Comparison of ENCODE assay signal across 8 cellular contexts in the genomic region with DNA sequence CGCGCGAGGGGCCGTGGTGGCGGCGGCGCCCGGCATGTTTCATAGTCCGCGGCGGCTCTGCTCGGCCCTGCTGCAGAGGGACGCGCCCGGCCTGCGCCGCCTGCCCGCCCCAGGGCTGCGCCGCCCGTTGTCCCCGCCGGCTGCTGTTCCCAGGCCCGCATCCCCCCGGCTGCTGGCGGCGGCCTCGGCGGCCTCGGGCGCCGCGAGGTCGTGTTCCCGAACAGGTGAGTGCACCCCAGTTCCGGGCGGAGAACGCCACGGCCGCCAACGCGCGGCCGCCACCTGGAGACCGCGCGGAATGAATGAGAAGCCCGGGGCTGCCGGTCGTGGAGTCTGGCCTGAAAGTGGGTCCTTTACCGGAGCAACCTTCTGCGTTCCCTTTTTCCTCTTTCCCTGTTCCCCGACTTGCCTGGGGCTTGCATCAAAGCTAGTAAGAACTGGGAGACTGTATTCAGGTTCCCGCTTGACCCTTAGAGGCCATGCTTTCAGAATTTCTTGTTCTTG. TPM values are rescaled to one million over a fixed set of nuclear protein-coding genes. Genes with fewer than 3 reads are reported as not detected.
DNase-seq lines count a peak whose midpoint lies in the region; ATAC-seq and TF ChIP-seq lines count a peak whose summit lies in the region.

No MANE protein-coding gene starts in this region.

- intact Hi-C loops in Calu3 (cut with micrococcal nuclease; ENCODE audit: unreplicated experiment), result no loop called here

- WGBS in mesenchymal stem cell, result under 1% methylated on average over 54 of the region's 54 CpGs

- peak overlapping the region; percentile 68 for H4K91ac ChIP-seq in mesenchymal stem cell (ENCODE audit: low read length)

- H3K27me3 Mint-ChIP-seq in Calu3 (ENCODE audit: unreplicated experiment), result no peaks in the 10 kb centered on the region

- H2BK15ac ChIP-seq in mesenchymal stem cell (ENCODE audit: low read depth, poor library complexity, severe bottlenecking), result no peak overlapping the region

- peak overlapping the region; percentile 90 to 91 for H3K18ac ChIP-seq in mesenchymal stem cell (ENCODE audit: low read depth in 1 of 2, low read length in 2 of 2)

- DNase-seq in Calu3 (no peak), HL-60 (ENCODE audit: low read depth in 1 of 2, low spot score in 1 of 2) (peak in 1 of 2 experiments; percentile 48), WERI-Rb-1 (peak; percentile 58), dermis blood vessel endothelial cell (peak; percentile 47), mesenchymal stem cell (peak; percentile 49), 8988T (no peak)
- peak; percentile 62 for DNase-seq in stimulated activated CD8-positive, alpha-beta memory T cell treated with anti-CD3 and anti-CD28 coated beads, Interleukin-4, amount 100 ng/mL, for 48 hours

- H3K27me3 ChIP-seq in HL-60 (ENCODE audit: insufficient read depth, poor library complexity, severe bottlenecking) (no peaks in the 10 kb centered on the region), WERI-Rb-1 (ENCODE audit: insufficient read depth, low read depth, severe bottlenecking) (no peaks in the 10 kb centered on the region), mesenchymal stem cell (ENCODE audit: control insufficient read depth in 1 of 2, insufficient read depth in 1 of 2, low read length in 2 of 2) (no peaks in the 10 kb centered on the region)

- H3K4me1 Mint-ChIP-seq in Calu3 (ENCODE audit: low read depth, unreplicated experiment), result peaks cover 48% of the 10 kb centered on the region

- peak overlapping the region; percentile 99 for H2BK120ac ChIP-seq in mesenchymal stem cell (ENCODE audit: low read depth, low read length)

- H3K9ac ChIP-seq in mesenchymal stem cell (ENCODE audit: low read length), result peak overlapping the region; percentile 96

- H2BK5ac ChIP-seq in mesenchymal stem cell (ENCODE audit: low read depth, low read length, poor library complexity, severe bottlenecking), result peak overlapping the region; percentile 98

- H3K4ac ChIP-seq in mesenchymal stem cell (ENCODE audit: low read depth in 1 of 2, low read length in 2 of 2), result peak overlapping the region; percentile 47 to 91

- peak overlapping the region in 1 of 2 experiments; percentile 23 for H3K23ac ChIP-seq in mesenchymal stem cell (ENCODE audit: low read length in 2 of 2)

- H3K4me3 Mint-ChIP-seq in Calu3 (ENCODE audit: low read depth, unreplicated experiment), result peak overlapping the region; percentile 40

- H3K4me3 ChIP-seq in HL-60 (replicated peaks; ENCODE audit: insufficient read depth, low read length) (peak overlapping the region; percentile 59), WERI-Rb-1 (ENCODE audit: low read depth, low read length) (peak overlapping the region; percentile 96), mesenchymal stem cell (ENCODE audit: insufficient read depth in 1 of 2, low read depth in 1 of 2, low read length in 2 of 2) (peak overlapping the region; percentile 85 to 90)

- CTCF ChIA-PET in Calu3 (lab: Charles Lee), result interaction anchor here (2.3 kb wide), 1 partner anchor 15 kb away, joined by 11 read pairs; no protein-coding TSS in a partner anchor

- peaks cover 41% of the 10 kb centered on the region for H3K36me3 Mint-ChIP-seq in Calu3 (ENCODE audit: insufficient read depth, unreplicated experiment)

- peaks cover 19% of the 10 kb centered on the region for H3K4me1 ChIP-seq in mesenchymal stem cell (ENCODE audit: control insufficient read depth, insufficient read depth, low read depth, low read length)

- BruUV-seq in Calu3 (replicated peaks; lab: Mats Ljungman, UMichigan), result no TSS peak

- no peak for TF ChIP-seq CTCF in Calu3 (IDR thresholded peaks at IDR 0.05; ENCODE audit: unreplicated experiment)
- no peak for TF ChIP-seq CTCF in HL-60 (IDR thresholded peaks at IDR 0.05; ENCODE audit: insufficient read depth, low read length)
- 0 out of 2 replicates have a peak, but pooled peaks have one; percentile 14 for TF ChIP-seq CTCF in WERI-Rb-1 (IDR thresholded peaks at IDR 0.05; ENCODE audit: low read depth, low read length)

- peak overlapping the region; percentile 77 for H3K4me2 ChIP-seq in mesenchymal stem cell (ENCODE audit: low read length, poor library complexity, severe bottlenecking)

- peak; percentile 33 for ATAC-seq in GM19463 (IDR thresholded peaks at IDR 0.05; ENCODE audit: unreplicated experiment)

- H2BK12ac ChIP-seq in mesenchymal stem cell (ENCODE audit: low read length in 2 of 2), result peak overlapping the region in 1 of 2 experiments; percentile 39

- H3K79me1 ChIP-seq in mesenchymal stem cell (replicated peaks; ENCODE audit: low read length, poor library complexity, severe bottlenecking), result no peaks in the 10 kb centered on the region

- no peak overlapping the region for H4K8ac ChIP-seq in mesenchymal stem cell (ENCODE audit: low read length)

- H3K27ac ChIP-seq in HL-60 (replicated peaks) (peak overlapping the region; percentile 99), WERI-Rb-1 (peak overlapping the region; percentile 99), mesenchymal stem cell (ENCODE audit: low read length, poor library complexity, severe bottlenecking) (peak overlapping the region; percentile 15)

- peak overlapping the region in 1 of 2 experiments; percentile 73 for H3K14ac ChIP-seq in mesenchymal stem cell (ENCODE audit: low read length in 2 of 2)

- H3K9me3 ChIP-seq in WERI-Rb-1 (ENCODE audit: severe bottlenecking) (no peaks in the 10 kb centered on the region), mesenchymal stem cell (ENCODE audit: control insufficient read depth, low read length) (no peaks in the 10 kb centered on the region)

- peak overlapping the region; percentile 81 for H3K27ac Mint-ChIP-seq in Calu3 (ENCODE audit: unreplicated experiment)

- H2AFZ ChIP-seq in mesenchymal stem cell (ENCODE audit: low read depth, low read length), result peak overlapping the region; percentile 60

- peaks cover 2% of the 10 kb centered on the region for H3K9me3 Mint-ChIP-seq in Calu3 (ENCODE audit: low read depth, unreplicated experiment)

- H2AK5ac ChIP-seq in mesenchymal stem cell (ENCODE audit: low read length, severe bottlenecking), result no peak overlapping the region

- peaks cover 35% of the 10 kb centered on the region for H3K36me3 ChIP-seq in WERI-Rb-1
- no peaks in the 10 kb centered on the region for H3K36me3 ChIP-seq in mesenchymal stem cell (ENCODE audit: control insufficient read depth in 1 of 2, insufficient read depth in 2 of 2, low read depth in 1 of 2, low read length in 2 of 2)

RNA-seq across cellular contexts. Expression of a gene that starts 0.4 kb away (rescaled TPM):
- total RNA-seq in Calu3 (2022) (11.4 and 17.3 TPM in 2 replicates), dermis blood vessel endothelial cell (18.5 and 27.6 TPM in 2 replicates)
- polyA plus RNA-seq in mesenchymal stem cell (2013, experiment 1 of 2), result 9.1 TPM
- 8.2 TPM for polyA plus RNA-seq in mesenchymal stem cell (2013, experiment 2 of 2)

Comparison
In these comparisons a context has a peak if more than half of its experiments do, and no peak if none do; other contexts are left out.
1. DNase-seq: peak in WERI-Rb-1 (single experiment), dermis blood vessel endothelial cell (single experiment), mesenchymal stem cell (single experiment) and stimulated activated CD8-positive, alpha-beta memory T cell treated with anti-CD3 and anti-CD28 coated beads, Interleukin-4, amount 100 ng/mL, for 48 hours (single experiment); none in Calu3 (single experiment) and 8988T (single experiment).
2. H3K27ac ChIP-seq: peak in every context shown above with its lines; median percentile 99 in HL-60; 99 in WERI-Rb-1; 15 in mesenchymal stem cell.
3. Peak in every context shown above with its lines, with median percentiles within 50 percentile points of each other: H3K4me3 ChIP-seq.